In genomic region chr1:218898921-218899320, GRCh38 we compare ENCODE assay signal across 9 cellular contexts.
"Had no signal": no experiment of that assay in that cellular context is flagged by ENCODE, and none has a peak within 500 bp of the region (broad histone marks: within the 10 kb centered on the region; RNA-seq: fewer than 3 reads in every experiment).

No MANE protein-coding gene starts in this region.

- H3K4me3 Mint-ChIP-seq: HFFc6 had no signal

- H2AFZ ChIP-seq: GM23248 had no signal

- H3K27ac ChIP-seq: GM23248, HL-60 had no signal

- H3K9me3 ChIP-seq: HAP-1 had no signal

- H3K4me3 ChIP-seq: GM23248, HAP-1 had no signal

- H3K36me3 Mint-ChIP-seq: IgD-negative memory B cell had no signal

- FAIRE-seq: HepG2 had no signal

- H3K27ac Mint-ChIP-seq: HFFc6, IgD-negative memory B cell had no signal

- H3K36me3 ChIP-seq: HAP-1 had no signal

- H3K9ac ChIP-seq: GM23248 had no signal

- H3K9me3 Mint-ChIP-seq: HFFc6 had no signal

- DNase-seq: GM23248, GOT3, H7, HFFc6 had no signal

- ATAC-seq: HCT116, HepG2 had no signal
